Comparison of ENCODE assay signal across 16 cellular contexts in the genomic region with DNA sequence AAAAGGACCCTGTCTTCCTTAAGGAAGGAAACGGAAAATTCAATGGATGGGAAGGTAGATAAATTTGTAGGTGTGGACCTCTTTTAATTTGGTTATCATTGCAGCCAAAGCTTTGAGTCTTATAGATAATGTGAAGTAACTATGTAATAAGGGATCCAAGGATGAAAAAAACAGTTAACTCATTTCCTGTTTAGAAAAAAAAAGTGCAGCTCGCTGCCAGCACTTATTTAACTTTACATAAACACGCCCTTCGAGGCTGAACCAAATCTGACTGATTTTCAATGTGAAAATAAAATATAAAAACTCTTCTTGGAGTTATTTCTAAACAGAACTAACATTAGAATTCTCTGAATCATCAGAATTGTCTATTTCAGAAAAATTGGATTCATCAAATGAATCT. TPM values are rescaled to one million over a fixed set of nuclear protein-coding genes. Genes with fewer than 3 reads are reported as not detected.
A peak's percentile ranks its signal among the peaks of the same experiment; 100 is the strongest.
DNase-seq lines count a peak whose midpoint lies in the region; ATAC-seq and TF ChIP-seq lines count a peak whose summit lies in the region.
"Had no signal": no experiment of that assay in that cellular context is flagged by ENCODE, and none has a peak within 500 bp of the region (broad histone marks: within the 10 kb centered on the region; RNA-seq: fewer than 3 reads in every experiment).

No MANE protein-coding gene starts in this region.

- H3K36me3 Mint-ChIP-seq in HFFc6 (ENCODE audit: low read depth) (0 out of 2 replicates have a peak, but pooled peaks cover 4% of the 10 kb centered on the region), chondrocyte (ENCODE audit: low read depth) (peaks cover 2% of the 10 kb centered on the region), T-helper 17 cell (ENCODE audit: low read depth) (peaks cover 7% of the 10 kb centered on the region)

- no peaks in the 10 kb centered on the region for H3K27me3 ChIP-seq in ACC112 (ENCODE audit: insufficient read depth, low read length)

- H3K4me3 Mint-ChIP-seq in HFFc6 (no peak overlapping the region), chondrocyte (ENCODE audit: unreplicated experiment) (no peak overlapping the region), T-helper 17 cell (no peak overlapping the region)
- H3K4me3 Mint-ChIP-seq: nephron progenitor cell; T-helper 2 cell treated with Interferon-gamma antibody and Interleukin-4, amounts not matched to agents 5 μg/mL and 100 μg/mL, for 36 hours had no signal

- H3K4me3 ChIP-seq in ACC112 (ENCODE audit: low read depth, low read length), result peak overlapping the region; percentile 63

- peaks cover 33% of the 10 kb centered on the region for H3K4me1 ChIP-seq in ACC112 (ENCODE audit: control insufficient read depth, insufficient read depth, low read length, unreplicated experiment)

- intact Hi-C loops in sciatic nerve (cut with DNase I), result no loop called here

- ATAC-seq in GM21723 (IDR thresholded peaks at IDR 0.05; ENCODE audit: unreplicated experiment) (no peak), T-helper 17 cell (no peak), sciatic nerve (no peak)

- no peaks in the 10 kb centered on the region for H3K27me3 Mint-ChIP-seq in HFFc6 (ENCODE audit: insufficient read depth)
- H3K27me3 Mint-ChIP-seq in chondrocyte (ENCODE audit: low read depth), result no peaks in the 10 kb centered on the region
- H3K27me3 Mint-ChIP-seq in T-helper 17 cell, result no peaks in the 10 kb centered on the region

- no peaks in the 10 kb centered on the region for H3K9me3 ChIP-seq in T-helper 17 cell (ENCODE audit: control insufficient read depth, low read length, poor library complexity, severe bottlenecking)

- H3K36me3 ChIP-seq in ACC112 (ENCODE audit: insufficient read depth, low read length), result peaks cover 14% of the 10 kb centered on the region

- H3K4me1 Mint-ChIP-seq in HFFc6 (ENCODE audit: low read depth) (peaks cover 20% of the 10 kb centered on the region), chondrocyte (ENCODE audit: low read depth) (peaks cover 17% of the 10 kb centered on the region), T-helper 17 cell (peaks cover 14% of the 10 kb centered on the region)

- peak overlapping the region; percentile 78 for H2AFZ ChIP-seq in ACC112 (ENCODE audit: low read length, unreplicated experiment)

- H3K27ac Mint-ChIP-seq in HFFc6 (0 out of 2 replicates have a peak overlapping the region, but pooled peaks have one; percentile 31), chondrocyte (ENCODE audit: unreplicated experiment) (peak overlapping the region; percentile 29), T-helper 17 cell (no peak overlapping the region)
- H3K27ac Mint-ChIP-seq: nephron progenitor cell; T-helper 2 cell treated with Interferon-gamma antibody and Interleukin-4, amounts not matched to agents 5 μg/mL and 100 μg/mL, for 36 hours had no signal

- TF ChIP-seq CTCF in HFFc6 (IDR thresholded peaks at IDR 0.05) (no peak), chondrocyte (IDR thresholded peaks at IDR 0.05) (no peak)

- peak overlapping the region; percentile 89 for H3K27ac ChIP-seq in ACC112 (ENCODE audit: low read depth, low read length)

- no peaks in the 10 kb centered on the region for H3K9me3 Mint-ChIP-seq in HFFc6
- no peaks in the 10 kb centered on the region for H3K9me3 Mint-ChIP-seq in chondrocyte (ENCODE audit: low read depth)
- H3K9me3 Mint-ChIP-seq: nephron progenitor cell; T-helper 2 cell treated with Interferon-gamma antibody and Interleukin-4, amounts not matched to agents 5 μg/mL and 100 μg/mL, for 36 hours had no signal

- no peaks in the 10 kb centered on the region for H3K79me2 ChIP-seq in ACC112 (ENCODE audit: control insufficient read depth, insufficient read depth, low read length, unreplicated experiment)

- DNase-seq in HFFc6, result no peak
- no peak for DNase-seq in chondrocyte (ENCODE audit: low spot score)
- DNase-seq in lung microvascular endothelial cell (ENCODE audit: low read depth in 2 of 2), result peak; percentile 4 to 66
- no peak for DNase-seq in pons (ENCODE audit: low spot score)
- DNase-seq in T-helper 17 cell, result no peak
- DNase-seq in sciatic nerve (ENCODE audit: low spot score), result no peak
- DNase-seq: activated CD8-positive, alpha-beta memory T cell treated with anti-CD3 and anti-CD28 coated beads, Interleukin-2, amount 50 U/mL, for 4 hours; foreskin melanocyte; Kasumi-1; NCI-H146; nephron progenitor cell; SHP77 treated with DMSO at 0.1 percent for 48 hours; stimulated activated CD4-positive, alpha-beta T cell treated with anti-CD3 and anti-CD28 coated beads, Interleukin-2, amount 100 ng/mL, for 24 hours had no signal

RNA-seq across cellular contexts. Expression of gene NUBPL, which starts 6.9 kb away (rescaled TPM):
- 10 to 100 TPM in 1 of 6 experiments, 1 to 10 TPM in 5; 8.2 to 10.7 (median 9.7) TPM for total RNA-seq in HFFc6 (2021; fragmentation: NEBNext Ultra II Directional; extraction: Animal tissue kit (Norgen Biotek cat#: 25700))
- total RNA-seq in chondrocyte, result 9.3 to 13.9 TPM (median 9.8 TPM) in 3 replicates
- 2.4 and 3.7 TPM in 2 replicates for total RNA-seq in lung microvascular endothelial cell
- total RNA-seq in T-helper 17 cell, result 10 to 100 TPM in 1 of 2 donors, 1 to 10 TPM in 1; 9.9 to 10.4 TPM
- total RNA-seq in sciatic nerve, result 18.7 TPM

Comparison
In these comparisons a context has a peak if more than half of its experiments do, and no peak if none do; other contexts are left out.
1. DNase-seq: peak in lung microvascular endothelial cell (2 of 2); none in HFFc6 (single experiment), chondrocyte (single experiment), pons (single experiment), T-helper 17 cell (0 of 3) and sciatic nerve (single experiment).